9 cellular contexts compared by ENCODE assay signal in the genomic region with DNA sequence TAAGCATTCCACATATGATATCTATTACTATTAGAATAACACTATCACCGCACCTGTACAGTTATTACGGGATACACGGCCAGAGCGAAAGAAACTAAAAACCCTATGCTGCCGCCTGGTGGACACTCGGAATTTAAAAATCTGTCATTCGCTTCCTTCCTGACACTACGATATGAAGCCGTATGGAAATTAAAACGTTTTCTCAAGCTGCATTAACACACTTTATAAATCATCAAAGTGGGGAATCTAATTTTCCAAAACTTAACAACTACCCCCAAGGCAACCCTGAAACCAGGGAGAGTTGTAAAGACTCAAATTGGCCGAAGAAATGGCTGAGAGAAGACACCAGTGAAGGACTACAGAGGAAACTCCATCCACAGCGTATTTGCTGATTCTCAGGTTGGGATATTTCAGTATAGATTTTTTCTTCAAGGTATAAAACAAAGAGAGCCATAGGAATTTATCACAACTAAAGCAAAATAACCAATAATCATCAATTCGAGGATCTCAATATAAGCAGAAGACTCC. TPM values are rescaled to one million over a fixed set of nuclear protein-coding genes. Genes with fewer than 3 reads are reported as not detected.
DNase-seq lines count a peak whose midpoint lies in the region; ATAC-seq, FAIRE-seq and TF ChIP-seq lines count a peak whose summit lies in the region.
"Had no signal": no experiment of that assay in that cellular context is flagged by ENCODE, and none has a peak within 500 bp of the region (broad histone marks: within the 10 kb centered on the region; RNA-seq: fewer than 3 reads in every experiment).

No MANE protein-coding gene starts in this region.

- H4K20me1 ChIP-seq in HepG2 (ENCODE audit: insufficient read depth, low read length): no peaks in the 10 kb centered on the region

- peak overlapping the region; percentile 56 for H3K4me2 ChIP-seq in HepG2 (ENCODE audit: low read depth, low read length)

- no peaks in the 10 kb centered on the region for H3K27me3 Mint-ChIP-seq in activated B cell treated with CpG ODN at 0.5 μM for 24 hours

- no peaks in the 10 kb centered on the region for H3K4me1 ChIP-seq in HepG2 (ENCODE audit: insufficient read depth, low read length)

- ATAC-seq in HG02870 (IDR thresholded peaks at IDR 0.05; ENCODE audit: unreplicated experiment) (peak; percentile 79), activated B cell treated with CpG ODN at 0.5 μM for 24 hours (ENCODE audit: low read depth) (peak; percentile 62), HepG2 (peak; percentile 78)

- intact Hi-C loops in activated B cell treated with CpG ODN at 0.5 μM for 24 hours (cut with micrococcal nuclease): loop anchor here (1.0 to 10.0 kb wide), 3 partner anchors 44 to 208 kb away; a partner anchor contains a TSS
- intact Hi-C loops in HepG2 (cut with micrococcal nuclease; ENCODE audit: unreplicated experiment): loop anchor here (1.0 to 5.0 kb wide), 6 partner anchors 44 to 470 kb away; no protein-coding TSS in a partner anchor

- TF ChIP-seq CTCF in activated B cell treated with CpG ODN at 0.5 μM for 24 hours (IDR thresholded peaks at IDR 0.05) (peak; percentile 62), HepG2 (CRISPR knock-in tag; IDR thresholded peaks at IDR 0.05) (peak; percentile 77)

- H3K27me3 ChIP-seq in HepG2 (ENCODE audit: control insufficient read depth in 1 of 2, insufficient read depth in 2 of 2, low read length in 2 of 2): peaks cover 0 to 5% of the 10 kb centered on the region in 2 experiments; a peak in 2 of 5 replicates

- H3K79me2 ChIP-seq in HepG2 (ENCODE audit: insufficient read depth, low read length): no peaks in the 10 kb centered on the region

- peak; percentile 42 for DNase-seq in NCI-H1436 (lab: John Stamatoyannopoulos, UW)
- no peak for DNase-seq in NCI-H1436 treated with DMSO at 0.1 percent for 48 hours (lab: John Stamatoyannopoulos, UW)
- peak; percentile 65 for DNase-seq in NCI-H2107 treated with DMSO at 0.1 percent for 48 hours (lab: John Stamatoyannopoulos, UW; ENCODE audit: unreplicated experiment)
- DNase-seq in activated B cell treated with CpG ODN at 0.5 μM for 24 hours: peak; percentile 30
- DNase-seq in central memory CD4-positive, alpha-beta T cell: peak; percentile 40
- DNase-seq in HepG2 (ENCODE audit: low spot score): peak; percentile 21
- DNase-seq in stimulated activated CD4-positive, alpha-beta T cell treated with anti-CD3 and anti-CD28 coated beads, TNF-alpha, amount 100 ng/mL, for 1 hour (ENCODE audit: low read depth in 3 of 3, low spot score in 1 of 3): peak; percentile 11 to 59 (median 19)

- H3K9ac ChIP-seq in HepG2 (ENCODE audit: insufficient read depth, low read depth, low read length): no peak overlapping the region

- 6% methylated on average over 13 of the region's 13 CpGs for WGBS in HepG2 (ENCODE audit: low lambda C conversion rate)

- H3K27ac Mint-ChIP-seq in activated B cell treated with CpG ODN at 0.5 μM for 24 hours: no peak overlapping the region

- in situ Hi-C loops in HepG2 (cut with HindIII; ENCODE audit: extremely low pct_ligation_motif_present, low pct_unique_long_range_greater_than_20kb): loop anchor here (5.0 kb wide), 1 partner anchor 81 kb away; no protein-coding TSS in a partner anchor

- H3K4me3 Mint-ChIP-seq in activated B cell treated with CpG ODN at 0.5 μM for 24 hours: peak overlapping the region; percentile 15

- no peaks in the 10 kb centered on the region for H3K36me3 Mint-ChIP-seq in activated B cell treated with CpG ODN at 0.5 μM for 24 hours (ENCODE audit: low read depth)

- POLR2A ChIA-PET in activated B cell treated with CpG ODN at 0.5 μM for 24 hours (lab: Charles Lee) (no interaction called here), HepG2 (lab: Yijun Ruan, JAX) (no interaction called here)

- TF ChIP-seq RAD21 in HepG2 (CRISPR knock-in tag; IDR thresholded peaks at IDR 0.05): peak; percentile 50; the same call in 1 of the 2 replicates

- FAIRE-seq in HepG2 (lab: Jason Lieb, UNC): peak; percentile 78

- no peaks in the 10 kb centered on the region for H3K9me3 Mint-ChIP-seq in activated B cell treated with CpG ODN at 0.5 μM for 24 hours

- no TSS peak for BruUV-seq in HepG2 (replicated peaks; lab: Mats Ljungman, UMichigan)

- H3K36me3 ChIP-seq in HepG2 (replicated peaks in 1 of 2; ENCODE audit: control insufficient read depth in 1 of 2, insufficient read depth in 2 of 2, low read length in 2 of 2): no peaks in the 10 kb centered on the region

- H3K4me3 ChIP-seq in HepG2 (replicated peaks in 1 of 3; ENCODE audit: insufficient read depth in 1 of 3, low read depth in 2 of 3, low read length in 3 of 3): peak overlapping the region in 1 of 3 experiments; percentile 10; a peak in 1 of 6 replicates

- no peaks in the 10 kb centered on the region for H3K9me3 ChIP-seq in HepG2 (ENCODE audit: low read length)

- no peak overlapping the region for H3K27ac ChIP-seq in HepG2 (ENCODE audit: extremely low read length, insufficient read depth, low read length)

- H3K4me1 Mint-ChIP-seq in activated B cell treated with CpG ODN at 0.5 μM for 24 hours: peaks cover 6% of the 10 kb centered on the region

- CTCF ChIA-PET in activated B cell treated with CpG ODN at 0.5 μM for 24 hours (lab: Charles Lee) (interaction anchor here (1.0 to 3.3 kb wide), 4 partner anchors 33 to 470 kb away, joined by 3 to 23 read pairs (median 6); no protein-coding TSS in a partner anchor), HepG2 (lab: Yijun Ruan, JAX; ENCODE audit: low intra/inter-chr PET ratio, low total read pairs) (interaction anchor here (0.8 to 1.7 kb wide), 5 partner anchors 44 to 469 kb away, joined by 3 to 7 read pairs (median 4); no protein-coding TSS in a partner anchor)

- peak overlapping the region; percentile 90 for H2AFZ ChIP-seq in HepG2 (ENCODE audit: low read length)

- no peak for TF ChIP-seq POLR2A in HepG2 (IDR thresholded peaks at IDR 0.05; ENCODE audit: insufficient read depth in 1 of 2, low read depth in 2 of 2, low read length in 2 of 2)

- TF ChIP-seq EP300 in HepG2 (IDR thresholded peaks at IDR 0.05; ENCODE audit: low read depth in 2 of 2, low read length in 2 of 2): no peak
- no peak for TF ChIP-seq EP300 in HepG2 (CRISPR knock-in tag; IDR thresholded peaks at IDR 0.05; ENCODE audit: borderline replicate concordance)

TF ChIP-seq in HepG2, 621 proteins besides CTCF, POLR2A, EP300 and RAD21 (continues in another document):
- TF ChIP-seq DNMT3B (CRISPR knock-in tag; conservative IDR thresholded peaks at IDR 0.05) (no peak), KDM2A (CRISPR knock-in tag; IDR thresholded peaks at IDR 0.05; ENCODE audit: borderline replicate concordance, low read depth) (no peak), PHF20 (CRISPR knock-in tag; IDR thresholded peaks at IDR 0.05) (no peak), STAG1 (CRISPR knock-in tag; IDR thresholded peaks at IDR 0.05) (peak; percentile 67), SAFB2 (CRISPR knock-in tag; IDR thresholded peaks at IDR 0.05; ENCODE audit: borderline replicate concordance, low read depth) (no peak)

RNA-seq across cellular contexts. Expression of a gene that starts 1.4 kb away (rescaled TPM):
- total RNA-seq in activated B cell treated with CpG ODN at 0.5 μM for 24 hours: 0.07 TPM in 1 of 2 replicates, not detected in the other
- 0.08 and 0.11 TPM in 2 replicates for total RNA-seq in HepG2 (2016; rRNA removed; fragmentation: Illumina TruSeq; extraction: Trizol)
- not detected in 2 replicates for total RNA-seq in HepG2 (2016; cell fraction: cytosol; rRNA removed; fragmentation: Illumina TruSeq; extraction: Trizol; ENCODE audit: low read depth)
- 0.06 and 0.21 TPM in 2 replicates for total RNA-seq in HepG2 (2016; cell fraction: insoluble cytoplasmic fraction; rRNA removed; fragmentation: Illumina TruSeq; extraction: Trizol)
- total RNA-seq in HepG2 (2016; cell fraction: membrane; rRNA removed; fragmentation: Illumina TruSeq; extraction: Trizol): 0.22 TPM in 1 of 2 replicates, not detected in the other
- total RNA-seq in HepG2 (2016; cell fraction: nucleus; rRNA removed; fragmentation: Illumina TruSeq; extraction: Trizol): 0.31 and 0.60 TPM in 2 replicates
- polyA plus RNA-seq in HepG2 (2011; rRNA removed): 0.01 TPM in 2 replicates
- 0.03 TPM in 1 of 2 replicates, not detected in the other for polyA plus RNA-seq in HepG2 (2011; cell fraction: cytosol; rRNA removed)
- 0.03 TPM in 1 of 2 replicates, not detected in the other for polyA plus RNA-seq in HepG2 (2011; cell fraction: nucleus; rRNA removed)
- 0.09 and 0.17 TPM in 2 replicates for polyA plus RNA-seq in HepG2 (2012)
- not detected in 2 replicates for polyA plus RNA-seq in HepG2 (2016; cell fraction: cytosol; fragmentation: Illumina TruSeq; extraction: Trizol; ENCODE audit: low read depth)
- polyA plus RNA-seq in HepG2 (2016; cell fraction: insoluble cytoplasmic fraction; fragmentation: Illumina TruSeq; extraction: Trizol; ENCODE audit: low read depth): 0.08 TPM in 1 of 2 replicates, not detected in the other
- not detected in 2 replicates for polyA plus RNA-seq in HepG2 (2016; cell fraction: membrane; fragmentation: Illumina TruSeq; extraction: Trizol; ENCODE audit: low read depth)
- 0.15 and 0.20 TPM in 2 replicates for polyA plus RNA-seq in HepG2 (2016; cell fraction: nucleus; fragmentation: Illumina TruSeq; extraction: Trizol; ENCODE audit: insufficient read depth, low read depth)
- 0.07 TPM in 1 of 2 replicates, not detected in the other for polyA minus RNA-seq in HepG2 (2011; rRNA and poly(A)+ RNA removed; ENCODE audit: low replicate concordance)
- not detected in 2 replicates for polyA minus RNA-seq in HepG2 (2011; cell fraction: cytosol; rRNA and poly(A)+ RNA removed)
- polyA minus RNA-seq in HepG2 (2011; cell fraction: nucleus; rRNA and poly(A)+ RNA removed): 0.25 and 0.26 TPM in 2 replicates
- polyA plus RNA-seq: urinary bladder had no signal

RNA-seq across cellular contexts. Expression of a gene that starts 36.7 kb away (rescaled TPM):
- 0.17 and 0.33 TPM in 2 replicates for total RNA-seq in activated B cell treated with CpG ODN at 0.5 μM for 24 hours
- 0.86 and 0.95 TPM in 2 replicates for total RNA-seq in HepG2 (2016; rRNA removed; fragmentation: Illumina TruSeq; extraction: Trizol)
- total RNA-seq in HepG2 (2016; cell fraction: cytosol; rRNA removed; fragmentation: Illumina TruSeq; extraction: Trizol; ENCODE audit: low read depth): 0.10 and 0.18 TPM in 2 replicates
- 0.84 and 0.86 TPM in 2 replicates for total RNA-seq in HepG2 (2016; cell fraction: insoluble cytoplasmic fraction; rRNA removed; fragmentation: Illumina TruSeq; extraction: Trizol)
- 0.76 and 0.87 TPM in 2 replicates for total RNA-seq in HepG2 (2016; cell fraction: membrane; rRNA removed; fragmentation: Illumina TruSeq; extraction: Trizol)
- total RNA-seq in HepG2 (2016; cell fraction: nucleus; rRNA removed; fragmentation: Illumina TruSeq; extraction: Trizol): 0.69 and 0.75 TPM in 2 replicates
- polyA plus RNA-seq in HepG2 (2011; rRNA removed): 0.24 and 0.25 TPM in 2 replicates
- polyA plus RNA-seq in HepG2 (2011; cell fraction: cytosol; rRNA removed): 0.08 and 0.27 TPM in 2 replicates
- polyA plus RNA-seq in HepG2 (2011; cell fraction: nucleus; rRNA removed): 0.09 TPM in 1 of 2 replicates, not detected in the other
- 0.13 and 0.53 TPM in 2 replicates for polyA plus RNA-seq in HepG2 (2012)
- 0.10 and 0.15 TPM in 2 replicates for polyA plus RNA-seq in HepG2 (2016; cell fraction: cytosol; fragmentation: Illumina TruSeq; extraction: Trizol; ENCODE audit: low read depth)
- 1.2 TPM in 2 replicates for polyA plus RNA-seq in HepG2 (2016; cell fraction: insoluble cytoplasmic fraction; fragmentation: Illumina TruSeq; extraction: Trizol; ENCODE audit: low read depth)
- polyA plus RNA-seq in HepG2 (2016; cell fraction: membrane; fragmentation: Illumina TruSeq; extraction: Trizol; ENCODE audit: low read depth): 0.58 and 0.64 TPM in 2 replicates
- polyA plus RNA-seq in HepG2 (2016; cell fraction: nucleus; fragmentation: Illumina TruSeq; extraction: Trizol; ENCODE audit: insufficient read depth, low read depth): 1.1 TPM in 2 replicates
- 0.14 and 9.8 TPM in 2 replicates for polyA minus RNA-seq in HepG2 (2011; rRNA and poly(A)+ RNA removed; ENCODE audit: low replicate concordance)
- polyA minus RNA-seq in HepG2 (2011; cell fraction: cytosol; rRNA and poly(A)+ RNA removed): 0.18 and 0.40 TPM in 2 replicates
- 0.26 and 0.37 TPM in 2 replicates for polyA minus RNA-seq in HepG2 (2011; cell fraction: nucleus; rRNA and poly(A)+ RNA removed)
